In the genomic region with DNA sequence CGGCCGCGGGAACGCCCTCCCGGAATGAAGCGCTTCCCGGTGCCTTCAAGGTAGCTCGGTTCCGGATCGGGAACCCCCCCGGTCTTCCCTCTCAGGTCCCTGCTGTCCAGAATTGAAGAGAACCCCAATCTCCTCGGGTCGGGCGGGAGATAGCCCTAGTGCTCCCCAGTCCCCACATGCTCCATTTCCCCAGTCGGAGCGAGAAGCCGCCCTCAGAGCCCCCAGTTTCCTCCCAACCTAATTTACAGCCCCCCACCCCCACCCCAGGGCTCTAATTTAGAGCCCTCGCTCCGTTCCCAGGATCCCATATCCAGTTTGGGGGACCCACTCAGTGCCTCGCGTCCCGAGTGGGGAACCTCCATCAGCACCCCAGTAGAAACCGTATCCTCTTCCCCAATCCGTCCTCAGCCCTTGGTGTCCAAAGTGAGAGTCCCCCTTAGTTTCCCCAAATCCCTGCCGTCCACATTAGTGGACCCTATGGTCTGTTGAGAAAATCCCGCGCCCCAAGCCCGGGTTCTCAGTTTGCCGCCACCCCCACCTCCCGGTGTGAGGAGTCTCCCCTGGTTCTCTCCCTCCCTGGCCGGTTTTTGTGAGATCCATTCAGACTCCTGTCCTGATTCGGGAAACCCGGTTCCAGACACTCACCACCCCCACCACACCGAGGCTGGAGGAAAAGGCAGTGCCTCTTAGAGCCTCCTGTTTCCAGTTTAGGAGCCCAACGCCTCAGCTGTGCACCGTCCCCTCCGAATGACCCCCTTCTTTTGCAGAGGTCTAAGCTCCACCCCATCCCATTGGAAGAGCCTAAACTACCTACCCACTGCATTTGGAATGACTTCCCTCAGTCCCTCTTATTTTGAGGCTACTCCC, we compare ENCODE assay signal across 12 cellular contexts. TPM values are rescaled to one million over a fixed set of nuclear protein-coding genes. Genes with fewer than 3 reads are reported as not detected.
DNase-seq lines count a peak whose midpoint lies in the region; ATAC-seq, FAIRE-seq and TF ChIP-seq lines count a peak whose summit lies in the region.
"Had no signal": no experiment of that assay in that cellular context is flagged by ENCODE, and none has a peak within 500 bp of the region (broad histone marks: within the 10 kb centered on the region; RNA-seq: fewer than 3 reads in every experiment).

No MANE protein-coding gene starts in this region.

- H3K27me3 ChIP-seq in HepG2 (ENCODE audit: control insufficient read depth in 1 of 2, insufficient read depth in 2 of 2, low read length in 2 of 2) (peaks cover 9 to 45% of the 10 kb centered on the region in 2 experiments; a peak in 4 of 5 replicates), right lobe of liver (peaks cover 0 to 4% of the 10 kb centered on the region in 2 donors), colonic mucosa (peaks cover 23% of the 10 kb centered on the region)

- no peaks in the 10 kb centered on the region for H3K79me2 ChIP-seq in HepG2 (ENCODE audit: insufficient read depth, low read length)

- CTCF ChIA-PET in HepG2 (lab: Yijun Ruan, JAX; ENCODE audit: low intra/inter-chr PET ratio, low total read pairs), result no interaction called here

- intact Hi-C loops in HepG2 (cut with micrococcal nuclease; ENCODE audit: unreplicated experiment) (loop anchor here (5.0 kb wide), 1 partner anchor 42 kb away; a partner anchor contains a TSS), right lobe of liver (cut with DNase I) (loop anchor here in 1 of 2 donors (10.0 kb wide), 1 partner anchor 55 kb away; no protein-coding TSS in a partner anchor), colonic mucosa (cut with DNase I) (no loop called here)

- no TSS peak for BruUV-seq in HepG2 (replicated peaks; lab: Mats Ljungman, UMichigan)

- no peaks in the 10 kb centered on the region for H3K36me3 ChIP-seq in HepG2 (replicated peaks in 1 of 2; ENCODE audit: control insufficient read depth in 1 of 2, insufficient read depth in 2 of 2, low read length in 2 of 2)
- H3K36me3 ChIP-seq in right lobe of liver, result no peaks in the 10 kb centered on the region
- H3K36me3 ChIP-seq in colonic mucosa, result no peaks in the 10 kb centered on the region

- peaks cover 52% of the 10 kb centered on the region for H3K4me1 ChIP-seq in HepG2 (ENCODE audit: insufficient read depth, low read length)
- H3K4me1 ChIP-seq in right lobe of liver, result peaks cover 0 to 16% (median 0%) of the 10 kb centered on the region in 4 donors
- H3K4me1 ChIP-seq in colonic mucosa, result no peaks in the 10 kb centered on the region

- H3K27ac ChIP-seq in HepG2 (ENCODE audit: extremely low read length, insufficient read depth, low read length), result no peak overlapping the region
- no peak overlapping the region for H3K27ac ChIP-seq in right lobe of liver
- no peak overlapping the region for H3K27ac ChIP-seq in colonic mucosa

- WGBS in HepG2 (ENCODE audit: low lambda C conversion rate), result 42% methylated on average over 27 of the region's 37 CpGs
- WGBS in right lobe of liver (ENCODE audit: insufficient coverage, low coverage, low lambda C conversion rate, missing lambda C conversion rate), result 11% methylated on average over 17 of the region's 37 CpGs

- ATAC-seq in HepG2 (no peak), right lobe of liver (no peak)
- ATAC-seq in naive thymus-derived CD8-positive, alpha-beta T cell, result no peak
- ATAC-seq: K562 had no signal

- H3K9me3 Mint-ChIP-seq in naive thymus-derived CD8-positive, alpha-beta T cell, result peaks cover 0 to 2% (median 0%) of the 10 kb centered on the region in 9 donors

- H3K4me3 ChIP-seq in HepG2 (replicated peaks in 1 of 3; ENCODE audit: insufficient read depth in 1 of 3, low read depth in 2 of 3, low read length in 3 of 3) (peak overlapping the region in 1 of 3 experiments; percentile 28; a peak in 2 of 6 replicates), right lobe of liver (peak overlapping the region in 1 of 3 donors; percentile 36), colonic mucosa (peak overlapping the region; percentile 26)
- H3K4me3 ChIP-seq: K562 had no signal

- POLR2A ChIA-PET in HepG2 (lab: Yijun Ruan, JAX), result no interaction called here
- POLR2A ChIA-PET in naive thymus-derived CD8-positive, alpha-beta T cell (lab: Charles Lee), result no interaction called here

- H3K4me2 ChIP-seq in HepG2 (ENCODE audit: low read depth, low read length), result peak overlapping the region; percentile 53

- H3K27me3 Mint-ChIP-seq in naive thymus-derived CD8-positive, alpha-beta T cell, result peaks cover 49 to 87% (median 68%) of the 10 kb centered on the region in 5 donors

- H3K27ac Mint-ChIP-seq in naive thymus-derived CD8-positive, alpha-beta T cell, result peak overlapping the region in 3 of 10 donors; percentile 31 to 71 (median 36)

- peaks cover 13 to 19% (median 14%) of the 10 kb centered on the region in 4 donors for H3K4me1 Mint-ChIP-seq in naive thymus-derived CD8-positive, alpha-beta T cell

- no peaks in the 10 kb centered on the region for H3K9me3 ChIP-seq in HepG2 (ENCODE audit: low read length)
- H3K9me3 ChIP-seq in right lobe of liver, result no peaks in the 10 kb centered on the region
- no peaks in the 10 kb centered on the region for H3K9me3 ChIP-seq in colonic mucosa

- no peak overlapping the region for H2AFZ ChIP-seq in HepG2 (ENCODE audit: low read length)

- TF ChIP-seq EP300 in HepG2 (IDR thresholded peaks at IDR 0.05; ENCODE audit: low read depth in 2 of 2, low read length in 2 of 2), result no peak
- no peak for TF ChIP-seq EP300 in HepG2 (CRISPR knock-in tag; IDR thresholded peaks at IDR 0.05; ENCODE audit: borderline replicate concordance)

- peak overlapping the region; percentile 70 to 87 (median 78) for H3K4me3 Mint-ChIP-seq in naive thymus-derived CD8-positive, alpha-beta T cell

- no peak for TF ChIP-seq POLR2A in HepG2 (IDR thresholded peaks at IDR 0.05; ENCODE audit: insufficient read depth in 1 of 2, low read depth in 2 of 2, low read length in 2 of 2)
- TF ChIP-seq POLR2A in right lobe of liver (IDR thresholded peaks at IDR 0.05), result no peak

- DNase-seq in HepG2 (ENCODE audit: low spot score) (no peak), right lobe of liver (no peak), colonic mucosa (no peak), RCC 7860 (ENCODE audit: low spot score) (no peak), SW 1271 (lab: John Stamatoyannopoulos, UW) (no peak), pons (ENCODE audit: low spot score) (no peak), KBM-7 (no peak)
- peak in 1 of 10 donors; percentile 49 for DNase-seq in naive thymus-derived CD8-positive, alpha-beta T cell
- DNase-seq: cortex of kidney had no signal

- TF ChIP-seq CTCF in HepG2 (CRISPR knock-in tag; IDR thresholded peaks at IDR 0.05) (no peak), right lobe of liver (IDR thresholded peaks at IDR 0.05) (no peak), colonic mucosa (IDR thresholded peaks at IDR 0.05) (no peak)

- in situ Hi-C loops in HepG2 (cut with HindIII; ENCODE audit: extremely low pct_ligation_motif_present, low pct_unique_long_range_greater_than_20kb) (no loop called here), KBM-7 (cut with MboI; ENCODE audit: low pct_unique_long_range_greater_than_20kb, low sequenced_read_pairs) (no loop called here)

- FAIRE-seq in HepG2 (lab: Jason Lieb, UNC) (no peak), RCC 7860 (lab: Jason Lieb, UNC) (no peak)
- FAIRE-seq: K562 had no signal

- TF ChIP-seq RAD21 in HepG2 (CRISPR knock-in tag; IDR thresholded peaks at IDR 0.05), result no peak

- H3K9ac ChIP-seq in HepG2 (ENCODE audit: insufficient read depth, low read depth, low read length) (no peak overlapping the region), colonic mucosa (ENCODE audit: low read depth in 2 of 2, low read length in 2 of 2) (peak overlapping the region; percentile 12 to 40)

- H4K20me1 ChIP-seq in HepG2 (ENCODE audit: insufficient read depth, low read length), result no peaks in the 10 kb centered on the region

- peaks cover 0 to 10% (median 0%) of the 10 kb centered on the region in 3 donors for H3K36me3 Mint-ChIP-seq in naive thymus-derived CD8-positive, alpha-beta T cell

RNA-seq across cellular contexts. Expression of a gene that starts 0.7 kb away (rescaled TPM):
- 0.46 and 0.80 TPM in 2 replicates for total RNA-seq in HepG2 (2016; rRNA removed; fragmentation: Illumina TruSeq; extraction: Trizol)
- total RNA-seq in HepG2 (2016; cell fraction: cytosol; rRNA removed; fragmentation: Illumina TruSeq; extraction: Trizol; ENCODE audit: low read depth), result 0.44 and 0.61 TPM in 2 replicates
- total RNA-seq in HepG2 (2016; cell fraction: insoluble cytoplasmic fraction; rRNA removed; fragmentation: Illumina TruSeq; extraction: Trizol), result 0.37 and 0.48 TPM in 2 replicates
- 1.1 TPM in 2 replicates for total RNA-seq in HepG2 (2016; cell fraction: membrane; rRNA removed; fragmentation: Illumina TruSeq; extraction: Trizol)
- 0.56 and 0.75 TPM in 2 replicates for total RNA-seq in HepG2 (2016; cell fraction: nucleus; rRNA removed; fragmentation: Illumina TruSeq; extraction: Trizol)
- 0.08 and 0.09 TPM in 2 replicates for polyA plus RNA-seq in HepG2 (2011; rRNA removed)
- 0.09 TPM in 1 of 2 replicates, not detected in the other for polyA plus RNA-seq in HepG2 (2011; cell fraction: cytosol; rRNA removed)
- 0.27 and 0.28 TPM in 2 replicates for polyA plus RNA-seq in HepG2 (2011; cell fraction: nucleus; rRNA removed)
- 0.05 TPM in 1 of 2 replicates, not detected in the other for polyA plus RNA-seq in HepG2 (2012)
- 0.61 and 0.75 TPM in 2 replicates for polyA plus RNA-seq in HepG2 (2016; cell fraction: cytosol; fragmentation: Illumina TruSeq; extraction: Trizol; ENCODE audit: low read depth)
- polyA plus RNA-seq in HepG2 (2016; cell fraction: insoluble cytoplasmic fraction; fragmentation: Illumina TruSeq; extraction: Trizol; ENCODE audit: low read depth), result 0.61 and 1.6 TPM in 2 replicates
- 0.93 and 1.2 TPM in 2 replicates for polyA plus RNA-seq in HepG2 (2016; cell fraction: membrane; fragmentation: Illumina TruSeq; extraction: Trizol; ENCODE audit: low read depth)
- 1.5 and 3.3 TPM in 2 replicates for polyA plus RNA-seq in HepG2 (2016; cell fraction: nucleus; fragmentation: Illumina TruSeq; extraction: Trizol; ENCODE audit: insufficient read depth, low read depth)
- polyA minus RNA-seq in HepG2 (2011; rRNA and poly(A)+ RNA removed; ENCODE audit: low replicate concordance), result 0.18 TPM in 1 of 2 replicates, not detected in the other
- polyA minus RNA-seq in HepG2 (2011; cell fraction: cytosol; rRNA and poly(A)+ RNA removed), result not detected in 2 replicates
- not detected in 2 replicates for polyA minus RNA-seq in HepG2 (2011; cell fraction: nucleus; rRNA and poly(A)+ RNA removed)
- total RNA-seq in right lobe of liver, result 1 to 10 TPM in 1 of 6 experiments, under 1 TPM in 1, not detected in 4; 0.06 to 1.6 TPM
- total RNA-seq in colonic mucosa, result 10 to 100 TPM in 1 of 2 donors, 1 to 10 TPM in 1; 3.8 to 11.7 TPM
- not detected for total RNA-seq in naive thymus-derived CD8-positive, alpha-beta T cell
- not detected for polyA plus RNA-seq in naive thymus-derived CD8-positive, alpha-beta T cell
- polyA plus RNA-seq: K562 had no signal

RNA-seq across cellular contexts. Expression of a gene that starts 42.1 kb away (rescaled TPM):
- total RNA-seq in HepG2 (2016; rRNA removed; fragmentation: Illumina TruSeq; extraction: Trizol) (0.87 and 1.4 TPM in 2 replicates), right lobe of liver (not detected), colonic mucosa (1 to 10 TPM in 1 of 2 donors, not detected in 1; 5.0 TPM)
- 1.4 and 1.6 TPM in 2 replicates for total RNA-seq in HepG2 (2016; cell fraction: cytosol; rRNA removed; fragmentation: Illumina TruSeq; extraction: Trizol; ENCODE audit: low read depth)
- 1.4 and 2.0 TPM in 2 replicates for total RNA-seq in HepG2 (2016; cell fraction: insoluble cytoplasmic fraction; rRNA removed; fragmentation: Illumina TruSeq; extraction: Trizol)
- 1.3 and 1.4 TPM in 2 replicates for total RNA-seq in HepG2 (2016; cell fraction: membrane; rRNA removed; fragmentation: Illumina TruSeq; extraction: Trizol)
- 1.1 TPM in 1 of 2 replicates, not detected in the other for total RNA-seq in HepG2 (2016; cell fraction: nucleus; rRNA removed; fragmentation: Illumina TruSeq; extraction: Trizol)
- 0.33 and 0.59 TPM in 2 replicates for polyA plus RNA-seq in HepG2 (2011; rRNA removed)
- 0.42 and 0.54 TPM in 2 replicates for polyA plus RNA-seq in HepG2 (2011; cell fraction: cytosol; rRNA removed)
- not detected in 2 replicates for polyA plus RNA-seq in HepG2 (2011; cell fraction: nucleus; rRNA removed)
- polyA plus RNA-seq in HepG2 (2012), result 0.41 and 0.44 TPM in 2 replicates
- 1.4 and 1.7 TPM in 2 replicates for polyA plus RNA-seq in HepG2 (2016; cell fraction: cytosol; fragmentation: Illumina TruSeq; extraction: Trizol; ENCODE audit: low read depth)
- 1.0 and 1.1 TPM in 2 replicates for polyA plus RNA-seq in HepG2 (2016; cell fraction: insoluble cytoplasmic fraction; fragmentation: Illumina TruSeq; extraction: Trizol; ENCODE audit: low read depth)
- 1.1 and 1.2 TPM in 2 replicates for polyA plus RNA-seq in HepG2 (2016; cell fraction: membrane; fragmentation: Illumina TruSeq; extraction: Trizol; ENCODE audit: low read depth)
- 1.7 TPM in 1 of 2 replicates, not detected in the other for polyA plus RNA-seq in HepG2 (2016; cell fraction: nucleus; fragmentation: Illumina TruSeq; extraction: Trizol; ENCODE audit: insufficient read depth, low read depth)
- polyA minus RNA-seq in HepG2 (2011; rRNA and poly(A)+ RNA removed; ENCODE audit: low replicate concordance), result not detected in 2 replicates
- polyA minus RNA-seq in HepG2 (2011; cell fraction: cytosol; rRNA and poly(A)+ RNA removed), result not detected in 2 replicates
- not detected in 2 replicates for polyA minus RNA-seq in HepG2 (2011; cell fraction: nucleus; rRNA and poly(A)+ RNA removed)
- total RNA-seq in naive thymus-derived CD8-positive, alpha-beta T cell, result not detected
- under 1 TPM; 0.40 to 0.77 (median 0.75) TPM for polyA plus RNA-seq in naive thymus-derived CD8-positive, alpha-beta T cell
- total RNA-seq: myocyte, SK-MEL-5 had no signal
- polyA plus RNA-seq: K562 had no signal
